ENCODE assay signal across 25 cellular contexts in genomic region chr5:71954329-71954728, GRCh38.
"Had no signal": no experiment of that assay in that cellular context is flagged by ENCODE, and none has a peak within 500 bp of the region (broad histone marks: within the 10 kb centered on the region; RNA-seq: fewer than 3 reads in every experiment).

No MANE protein-coding gene starts in this region.

- H3K27ac ChIP-seq: dorsolateral prefrontal cortex, epithelial cell of prostate, gastrocnemius medialis, right lobe of liver, thoracic aorta, tibial nerve, upper lobe of right lung, uterus had no signal

- H3K36me3 Mint-ChIP-seq: memory B cell; mesothelial cell of epicardium; naive B cell; natural killer cell treated with Interleukin-12 subunit alpha and Interleukin-12 subunit beta and Interleukin-15 and Interleukin-18, amount 100 ng/mL, for 72 hours; stimulated activated naive B cell treated with anti-CD40 and anti-IgM and Interleukin-4, amounts not matched to agents 10 μg/mL and 1 μg/mL and 100 μg/mL, for 72 hours had no signal

- H3K4me3 ChIP-seq: dorsolateral prefrontal cortex, gastrocnemius medialis, lung, mucosa of descending colon, right lobe of liver, thoracic aorta, tibial nerve, upper lobe of right lung, uterus had no signal

- DNase-seq: dorsolateral prefrontal cortex; effector CD4-positive, alpha-beta T cell; foreskin fibroblast; gastrocnemius medialis; head of caudate nucleus; mucosa of descending colon; naive B cell; right lobe of liver; small intestine; stimulated activated CD4-positive, alpha-beta T cell treated with anti-CD3 and anti-CD28 coated beads, Interleukin-15, amount 100 ng/mL, for 24 hours; stimulated activated CD4-positive, alpha-beta T cell treated with anti-CD3 and anti-CD28 coated beads, Interleukin-2, amount 100 ng/mL, for 48 hours; stimulated activated naive B cell treated with anti-CD40 and anti-IgM and Interleukin-4, amounts not matched to agents 10 μg/mL and 1 μg/mL and 100 μg/mL, for 72 hours; upper lobe of right lung; uterus had no signal

- H3K4me3 Mint-ChIP-seq: memory B cell; mesothelial cell of epicardium; naive B cell; natural killer cell treated with Interleukin-12 subunit alpha and Interleukin-12 subunit beta and Interleukin-15 and Interleukin-18, amount 100 ng/mL, for 72 hours; neural crest cell; stimulated activated naive B cell treated with anti-CD40 and anti-IgM and Interleukin-4, amounts not matched to agents 10 μg/mL and 1 μg/mL and 100 μg/mL, for 72 hours; stimulated activated naive CD8-positive, alpha-beta T cell treated with anti-CD3 and anti-CD28 coated beads, Interleukin-15, Interleukin-2, amounts not matched to agents 100 ng/mL and 50 ng/mL, for 24 hours had no signal

- H3K9me3 Mint-ChIP-seq: memory B cell; natural killer cell treated with Interleukin-12 subunit alpha and Interleukin-12 subunit beta and Interleukin-15 and Interleukin-18, amount 100 ng/mL, for 72 hours; stimulated activated naive B cell treated with anti-CD40 and anti-IgM and Interleukin-4, amounts not matched to agents 10 μg/mL and 1 μg/mL and 100 μg/mL, for 72 hours; stimulated activated naive CD8-positive, alpha-beta T cell treated with anti-CD3 and anti-CD28 coated beads, Interleukin-15, Interleukin-2, amounts not matched to agents 100 ng/mL and 50 ng/mL, for 24 hours had no signal

- H3K4me1 Mint-ChIP-seq: memory B cell; naive B cell; stimulated activated naive B cell treated with anti-CD40 and anti-IgM and Interleukin-4, amounts not matched to agents 10 μg/mL and 1 μg/mL and 100 μg/mL, for 72 hours had no signal

- H3K36me3 ChIP-seq: gastrocnemius medialis, right lobe of liver, thoracic aorta, tibial nerve, upper lobe of right lung, uterus had no signal

- ATAC-seq: esophagus mucosa; gastrocnemius medialis; left lobe of liver; mucosa of descending colon; natural killer cell treated with Interleukin-12 subunit alpha and Interleukin-12 subunit beta and Interleukin-15 and Interleukin-18, amount 100 ng/mL, for 72 hours; right lobe of liver; stimulated activated naive B cell treated with anti-CD40 and anti-IgM and Interleukin-4, amounts not matched to agents 10 μg/mL and 1 μg/mL and 100 μg/mL, for 72 hours; upper lobe of right lung had no signal

- H3K9me3 ChIP-seq: gastrocnemius medialis, mucosa of descending colon, right lobe of liver, thoracic aorta, upper lobe of right lung, uterus had no signal

- H3K27ac Mint-ChIP-seq: memory B cell; naive B cell; natural killer cell treated with Interleukin-12 subunit alpha and Interleukin-12 subunit beta and Interleukin-15 and Interleukin-18, amount 100 ng/mL, for 72 hours; stimulated activated naive B cell treated with anti-CD40 and anti-IgM and Interleukin-4, amounts not matched to agents 10 μg/mL and 1 μg/mL and 100 μg/mL, for 72 hours; stimulated activated naive CD8-positive, alpha-beta T cell treated with anti-CD3 and anti-CD28 coated beads, Interleukin-15, Interleukin-2, amounts not matched to agents 100 ng/mL and 50 ng/mL, for 24 hours had no signal

- H3K27me3 ChIP-seq: dorsolateral prefrontal cortex, gastrocnemius medialis, right lobe of liver, tibial nerve, upper lobe of right lung, uterus had no signal

- H3K4me1 ChIP-seq: gastrocnemius medialis, right lobe of liver, tibial nerve, upper lobe of right lung, uterus had no signal
